In the genomic region with DNA sequence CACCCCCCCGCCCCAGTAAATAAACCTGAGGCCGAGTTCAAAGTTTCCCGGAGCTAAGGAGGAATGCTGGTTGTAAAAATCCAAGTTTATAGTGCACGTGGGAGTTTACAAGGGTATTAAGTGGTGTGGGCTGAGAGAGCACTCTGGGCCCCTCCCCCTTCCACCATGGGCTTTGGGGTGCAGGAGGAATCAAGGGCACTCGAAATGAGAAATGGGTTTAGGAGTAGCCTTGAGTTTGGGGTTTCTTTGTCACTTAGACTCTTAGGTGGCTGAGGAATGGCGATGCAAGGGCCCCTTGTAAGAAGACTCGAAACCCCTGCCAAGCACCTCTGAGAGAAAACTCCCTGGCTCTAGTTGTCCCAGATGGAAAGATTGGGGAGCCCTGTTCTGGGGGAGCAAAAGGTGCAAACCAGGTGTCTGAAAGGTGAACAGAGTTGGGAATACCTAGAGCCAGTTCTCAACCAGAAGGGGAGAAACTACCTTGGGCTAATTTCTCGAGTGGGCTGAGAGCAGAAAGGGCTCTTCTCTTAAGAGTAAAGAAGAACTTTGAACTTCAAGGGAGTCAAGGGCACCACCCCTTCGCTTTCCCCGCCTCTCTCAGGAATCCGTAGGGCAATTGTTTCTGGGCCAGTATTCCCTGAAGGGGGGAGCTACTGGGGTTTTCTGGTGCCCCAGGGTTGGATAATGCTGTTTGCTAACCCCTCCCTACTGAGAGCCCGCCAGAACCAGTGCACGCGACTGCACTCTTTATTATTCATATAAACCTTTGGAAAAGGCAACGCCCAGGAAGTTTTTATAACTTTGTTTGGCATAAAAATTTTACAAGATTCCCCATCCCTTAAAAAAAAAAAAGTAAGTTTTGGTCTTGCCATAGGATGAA, we compare ENCODE assay signal across 23 cellular contexts. TPM values are rescaled to one million over a fixed set of nuclear protein-coding genes. Genes with fewer than 3 reads are reported as not detected.
DNase-seq lines count a peak whose midpoint lies in the region; ATAC-seq and TF ChIP-seq lines count a peak whose summit lies in the region.
"Had no signal": no experiment of that assay in that cellular context is flagged by ENCODE, and none has a peak within 500 bp of the region (broad histone marks: within the 10 kb centered on the region; RNA-seq: fewer than 3 reads in every experiment).

No MANE protein-coding gene starts in this region.

- no peak overlapping the region for H3K9ac ChIP-seq in PC-3 (ENCODE audit: low read length)

- H3K4me1 ChIP-seq in PC-3 (ENCODE audit: insufficient read depth, low read length) (peaks cover 22% of the 10 kb centered on the region), hepatocyte (ENCODE audit: insufficient read depth) (peaks cover 34% of the 10 kb centered on the region), tibial artery (peaks cover 0 to 64% (median 35%) of the 10 kb centered on the region in 4 donors)

- ATAC-seq in PC-3 = peak; percentile 80
- no peak for ATAC-seq in GM21737 (IDR thresholded peaks at IDR 0.05; ENCODE audit: unreplicated experiment)
- ATAC-seq: HCT116; heart right ventricle; naive thymus-derived CD8-positive, alpha-beta T cell had no signal

- WGBS in hepatocyte (ENCODE audit: low lambda C conversion rate, missing lambda C conversion rate) = 13% methylated on average over 14 of the region's 15 CpGs

- H3K9me3 ChIP-seq in PC-3 (ENCODE audit: low read length) (no peaks in the 10 kb centered on the region), hepatocyte (ENCODE audit: low read depth) (no peaks in the 10 kb centered on the region), tibial artery (no peaks in the 10 kb centered on the region)
- H3K9me3 ChIP-seq: adrenal gland, esophagus muscularis mucosa, heart right ventricle, testis had no signal

- H3K27ac ChIP-seq in PC-3 (ENCODE audit: low read length) = no peak overlapping the region
- peak overlapping the region; percentile 95 for H3K27ac ChIP-seq in hepatocyte
- H3K27ac ChIP-seq in tibial artery = peak overlapping the region; percentile 93 to 98
- H3K27ac ChIP-seq: adrenal gland, esophagus muscularis mucosa, heart right ventricle, HL-60, testis had no signal

- H2AFZ ChIP-seq in PC-3 (ENCODE audit: low read length) (0 out of 2 replicates have a peak overlapping the region, but pooled peaks have one; percentile 1), hepatocyte (no peak overlapping the region)

- CTCF ChIA-PET in PC-3 (lab: Charles Lee) = interaction anchor here (0.5 to 0.6 kb wide), 2 partner anchors 30 to 148 kb away, joined by 3 to 11 read pairs; a partner anchor contains a TSS

- H3F3A ChIP-seq in PC-3 (ENCODE audit: low read length, unreplicated experiment) = no peaks in the 10 kb centered on the region

- H3K9me2 ChIP-seq in PC-3 (replicated peaks; ENCODE audit: low read length) = no peaks in the 10 kb centered on the region
- no peaks in the 10 kb centered on the region for H3K9me2 ChIP-seq in hepatocyte (replicated peaks; ENCODE audit: insufficient read depth)

- no TSS peak for BruUV-seq in PC-3 (replicated peaks; lab: Mats Ljungman, UMichigan)

- DNase-seq in SIG-M5 treated with dmso at 0.1 percent for 504 hours (lab: John Stamatoyannopoulos, UW; ENCODE audit: unreplicated experiment) (peak; percentile 33), SIG-M5 (lab: John Stamatoyannopoulos, UW) (no peak), PC-3 (peak; percentile 78), hepatocyte (ENCODE audit: low spot score) (peak; percentile 84), tibial artery (no peak), 8988T (no peak), cerebellar cortex (ENCODE audit: low spot score) (no peak)
- DNase-seq: activated CD4-positive, alpha-beta T cell treated with anti-CD3 and anti-CD28 coated beads, Interleukin-2, amount 10 ng/mL, durations not matched to agents 24 days and 14 days; activated CD8-positive, alpha-beta memory T cell treated with anti-CD3 and anti-CD28 coated beads, Interleukin-2, amount 50 U/mL, for 48 hours; activated gamma-delta T cell; adrenal gland; DMS53; effector CD4-positive, alpha-beta T cell; heart right ventricle; KG1; naive thymus-derived CD8-positive, alpha-beta T cell; NCI-H1105; NCI-H774; testis had no signal

- peak overlapping the region; percentile 61 for H3K4me2 ChIP-seq in PC-3 (ENCODE audit: low read length)
- H3K4me2 ChIP-seq in hepatocyte = peak overlapping the region; percentile 72

- H3K79me2 ChIP-seq in PC-3 (ENCODE audit: low read length) (no peaks in the 10 kb centered on the region), hepatocyte (no peaks in the 10 kb centered on the region)

- POLR2A ChIA-PET in PC-3 (lab: Charles Lee; ENCODE audit: unreplicated experiment) = no interaction called here

- TF ChIP-seq CTCF in PC-3 (conservative IDR thresholded peaks at IDR 0.05; ENCODE audit: low read depth, low read length) (no peak), hepatocyte (IDR thresholded peaks at IDR 0.05; ENCODE audit: poor library complexity) (no peak), tibial artery (IDR thresholded peaks at IDR 0.05) (no peak)

- intact Hi-C loops in PC-3 (cut with micrococcal nuclease) (loop anchor here (2.0 kb wide), 1 partner anchor 208 kb away; no protein-coding TSS in a partner anchor), tibial artery (cut with DNase I; ENCODE audit: low total_unique reads) (loop anchor here (10.0 kb wide), 1 partner anchor 386 kb away; a partner anchor contains a TSS)

- H3K4me3 ChIP-seq in PC-3 (ENCODE audit: low read length) = peak overlapping the region; percentile 19; the same call in 1 of the 2 replicates
- no peak overlapping the region for H3K4me3 ChIP-seq in hepatocyte
- H3K4me3 ChIP-seq in tibial artery = peak overlapping the region in 1 of 2 donors; percentile 9
- H3K4me3 ChIP-seq: adrenal gland, esophagus muscularis mucosa, heart right ventricle, testis had no signal

- H3K27me3 ChIP-seq in PC-3 (ENCODE audit: low read length) (no peaks in the 10 kb centered on the region), hepatocyte (peaks cover 90% of the 10 kb centered on the region), tibial artery (no peaks in the 10 kb centered on the region)

- no peaks in the 10 kb centered on the region for H4K20me1 ChIP-seq in PC-3 (ENCODE audit: low read length)
- H4K20me1 ChIP-seq in hepatocyte (ENCODE audit: insufficient read depth, poor library complexity, severe bottlenecking) = no peaks in the 10 kb centered on the region

- no peaks in the 10 kb centered on the region for H3K36me3 ChIP-seq in PC-3 (ENCODE audit: low read depth, low read length)
- H3K36me3 ChIP-seq in hepatocyte (replicated peaks; ENCODE audit: insufficient read depth, low read depth) = no peaks in the 10 kb centered on the region
- no peaks in the 10 kb centered on the region for H3K36me3 ChIP-seq in tibial artery
- H3K36me3 ChIP-seq: adrenal gland, esophagus muscularis mucosa, heart right ventricle had no signal

RNA-seq across cellular contexts. Expression of a gene that starts 4.0 kb away (rescaled TPM):
- total RNA-seq in PC-3 (2014; rRNA removed) (3.5 and 4.3 TPM in 2 replicates), hepatocyte (0.32 and 0.90 TPM in 2 replicates)
- 0.82 TPM in 1 of 2 replicates, not detected in the other for polyA plus RNA-seq in hepatocyte
- total RNA-seq: activated CD4-positive, alpha-beta T cell treated with anti-CD3 and anti-CD28 coated beads, Interleukin-2, amount 10 ng/mL, durations not matched to agents 24 days and 14 days; adrenal gland; esophagus muscularis mucosa; heart right ventricle; naive thymus-derived CD8-positive, alpha-beta T cell had no signal
- polyA plus RNA-seq: adrenal gland; heart right ventricle; naive thymus-derived CD8-positive, alpha-beta T cell had no signal

RNA-seq across cellular contexts. Expression of a gene that starts 5.8 kb away (rescaled TPM):
- total RNA-seq in PC-3 (2014; rRNA removed) (0.84 and 1.2 TPM in 2 replicates), hepatocyte (0.63 and 1.5 TPM in 2 replicates)
- 1.3 and 1.4 TPM in 2 replicates for polyA plus RNA-seq in hepatocyte
- total RNA-seq: activated CD4-positive, alpha-beta T cell treated with anti-CD3 and anti-CD28 coated beads, Interleukin-2, amount 10 ng/mL, durations not matched to agents 24 days and 14 days; adrenal gland; esophagus muscularis mucosa; heart right ventricle; naive thymus-derived CD8-positive, alpha-beta T cell had no signal
- polyA plus RNA-seq: adrenal gland; heart right ventricle; naive thymus-derived CD8-positive, alpha-beta T cell had no signal

RNA-seq across cellular contexts. Expression of a gene that starts 6.2 kb away (rescaled TPM):
- total RNA-seq in PC-3 (2014; rRNA removed) (0.69 and 2.9 TPM in 2 replicates), hepatocyte (0.23 and 0.60 TPM in 2 replicates)
- 1.6 and 1.7 TPM in 2 replicates for polyA plus RNA-seq in hepatocyte
- total RNA-seq: activated CD4-positive, alpha-beta T cell treated with anti-CD3 and anti-CD28 coated beads, Interleukin-2, amount 10 ng/mL, durations not matched to agents 24 days and 14 days; esophagus muscularis mucosa; heart right ventricle; naive thymus-derived CD8-positive, alpha-beta T cell had no signal
- polyA plus RNA-seq: heart right ventricle; naive thymus-derived CD8-positive, alpha-beta T cell had no signal

RNA-seq across cellular contexts. Expression of a gene that starts 21.2 kb away (rescaled TPM):
- 1.5 and 1.8 TPM in 2 replicates for total RNA-seq in PC-3 (2014; rRNA removed)
- 0.10 and 0.60 TPM in 2 replicates for total RNA-seq in hepatocyte
- polyA plus RNA-seq in hepatocyte = 2.7 and 4.1 TPM in 2 replicates
- total RNA-seq: activated CD4-positive, alpha-beta T cell treated with anti-CD3 and anti-CD28 coated beads, Interleukin-2, amount 10 ng/mL, durations not matched to agents 24 days and 14 days; esophagus muscularis mucosa; heart right ventricle; naive thymus-derived CD8-positive, alpha-beta T cell had no signal
- polyA plus RNA-seq: heart right ventricle; naive thymus-derived CD8-positive, alpha-beta T cell had no signal

RNA-seq across cellular contexts. Expression of a gene that starts 24.0 kb away (rescaled TPM):
- total RNA-seq in PC-3 (2014; rRNA removed) (0.33 and 1.2 TPM in 2 replicates), hepatocyte (not detected in 2 replicates)
- polyA plus RNA-seq in hepatocyte = not detected in 2 replicates
- total RNA-seq: activated CD4-positive, alpha-beta T cell treated with anti-CD3 and anti-CD28 coated beads, Interleukin-2, amount 10 ng/mL, durations not matched to agents 24 days and 14 days; adrenal gland; esophagus muscularis mucosa; heart right ventricle; naive thymus-derived CD8-positive, alpha-beta T cell had no signal
- polyA plus RNA-seq: adrenal gland; heart right ventricle; naive thymus-derived CD8-positive, alpha-beta T cell had no signal

Comparison
In these comparisons a context has a peak if more than half of its experiments do, and no peak if none do; other contexts are left out.
1. DNase-seq: peak in SIG-M5 treated with dmso at 0.1 percent for 504 hours (single experiment), PC-3 (single experiment) and hepatocyte (single experiment); none in SIG-M5 (single experiment), tibial artery (0 of 2), 8988T (single experiment) and cerebellar cortex (single experiment).